8 cellular contexts compared by ENCODE assay signal in genomic region chr11:134034496-134035381, GRCh38. TPM values are rescaled to one million over a fixed set of nuclear protein-coding genes. Genes with fewer than 3 reads are reported as not detected.
A peak's percentile ranks its signal among the peaks of the same experiment; 100 is the strongest.
DNase-seq lines count a peak whose midpoint lies in the region; ATAC-seq and TF ChIP-seq lines count a peak whose summit lies in the region.

No MANE protein-coding gene starts in this region.

- H3K4me3 ChIP-seq in iPS-18c (ENCODE audit: insufficient read depth, low read depth, low read length) (0 out of 2 replicates have a peak overlapping the region, but pooled peaks have one; percentile 5), testis (no peak overlapping the region)

- intact Hi-C loops in testis (cut with DNase I; ENCODE audit: low total_unique reads), result loop anchor here (10.0 kb wide), 1 partner anchor 80 kb away; the partner anchor contains the start of gene IGSF9B

- no peak for ATAC-seq in T-helper 17 cell
- ATAC-seq in GM19324 (IDR thresholded peaks at IDR 0.05; ENCODE audit: low FRiP score, unreplicated experiment), result no peak
- ATAC-seq in GM18868 (IDR thresholded peaks at IDR 0.05; ENCODE audit: unreplicated experiment), result no peak
- no peak for ATAC-seq in HG02870 (IDR thresholded peaks at IDR 0.05; ENCODE audit: unreplicated experiment)

- peaks cover 1% of the 10 kb centered on the region for H3K36me3 Mint-ChIP-seq in T-helper 1 cell treated with Interleukin-12 subunit alpha and Interleukin-12 subunit beta and Interleukin-4 antibody, amounts not matched to agents 30 μg/mL and 1 μg/mL, for 36 hours (ENCODE audit: low read depth)
- peaks cover 3% of the 10 kb centered on the region for H3K36me3 Mint-ChIP-seq in T-helper 17 cell (ENCODE audit: low read depth)

- H3K27ac ChIP-seq in testis, result peak overlapping the region; percentile 91 to 97

- H3K36me3 ChIP-seq in testis (ENCODE audit: low read depth, missing control alignments), result no peaks in the 10 kb centered on the region

- no peaks in the 10 kb centered on the region for H3K9me3 ChIP-seq in T-helper 17 cell (ENCODE audit: control insufficient read depth, low read length, poor library complexity, severe bottlenecking)
- peaks cover 3% of the 10 kb centered on the region for H3K9me3 ChIP-seq in iPS-18c (ENCODE audit: control insufficient read depth, insufficient read depth, low read length)
- H3K9me3 ChIP-seq in testis, result no peaks in the 10 kb centered on the region

- no peaks in the 10 kb centered on the region for H3K9me3 Mint-ChIP-seq in T-helper 1 cell treated with Interleukin-12 subunit alpha and Interleukin-12 subunit beta and Interleukin-4 antibody, amounts not matched to agents 30 μg/mL and 1 μg/mL, for 36 hours

- H3K27ac Mint-ChIP-seq in T-helper 1 cell treated with Interleukin-12 subunit alpha and Interleukin-12 subunit beta and Interleukin-4 antibody, amounts not matched to agents 30 μg/mL and 1 μg/mL, for 36 hours, result peak overlapping the region; percentile 68
- H3K27ac Mint-ChIP-seq in T-helper 17 cell, result no peak overlapping the region

- no peak for TF ChIP-seq CTCF in testis (IDR thresholded peaks at IDR 0.05)

- peaks cover 21% of the 10 kb centered on the region for H3K27me3 Mint-ChIP-seq in T-helper 1 cell treated with Interleukin-12 subunit alpha and Interleukin-12 subunit beta and Interleukin-4 antibody, amounts not matched to agents 30 μg/mL and 1 μg/mL, for 36 hours (ENCODE audit: low read depth)
- H3K27me3 Mint-ChIP-seq in T-helper 17 cell, result peaks cover 13% of the 10 kb centered on the region

- no peak for TF ChIP-seq POLR2A in testis (IDR thresholded peaks at IDR 0.05)

- DNase-seq in T-helper 1 cell (no peak), T-helper 17 cell (no peak), testis (peak; percentile 90)

- WGBS in testis, 2 donors, result 50 to 78% methylated on average over 12 to 15 of the region's 15 CpGs

- no peaks in the 10 kb centered on the region for H3K27me3 ChIP-seq in testis

- H3K4me1 ChIP-seq in testis, result peaks cover 60% of the 10 kb centered on the region

- peak overlapping the region; percentile 30 for H3K4me3 Mint-ChIP-seq in T-helper 1 cell treated with Interleukin-12 subunit alpha and Interleukin-12 subunit beta and Interleukin-4 antibody, amounts not matched to agents 30 μg/mL and 1 μg/mL, for 36 hours
- H3K4me3 Mint-ChIP-seq in T-helper 17 cell, result peak overlapping the region; percentile 94

- peaks cover 35% of the 10 kb centered on the region for H3K4me1 Mint-ChIP-seq in T-helper 1 cell treated with Interleukin-12 subunit alpha and Interleukin-12 subunit beta and Interleukin-4 antibody, amounts not matched to agents 30 μg/mL and 1 μg/mL, for 36 hours (ENCODE audit: low read depth)
- H3K4me1 Mint-ChIP-seq in T-helper 17 cell, result peaks cover 41% of the 10 kb centered on the region

RNA-seq across cellular contexts. Expression of gene JAM3, which starts 34.1 kb away (rescaled TPM):
- total RNA-seq in T-helper 17 cell (10 to 100 TPM; 12.5 to 37.4 TPM), testis (100 to 1,000 TPM; 172 to 188 TPM)
- polyA plus RNA-seq in testis (ENCODE audit: insufficient read depth, low read depth, low replicate concordance), result 81.0 TPM

Comparison
In these comparisons a context has a peak if more than half of its experiments do, and no peak if none do; other contexts are left out.
1. RNA of gene JAM3, which starts 34.1 kb away (total RNA-seq): 172 to 188 TPM in testis; 12.5 to 37.4 TPM in T-helper 17 cell; every median in the first group is over 4 times any median in the second.